Comparison of ENCODE assay signal across 8 cellular contexts in the genomic region with DNA sequence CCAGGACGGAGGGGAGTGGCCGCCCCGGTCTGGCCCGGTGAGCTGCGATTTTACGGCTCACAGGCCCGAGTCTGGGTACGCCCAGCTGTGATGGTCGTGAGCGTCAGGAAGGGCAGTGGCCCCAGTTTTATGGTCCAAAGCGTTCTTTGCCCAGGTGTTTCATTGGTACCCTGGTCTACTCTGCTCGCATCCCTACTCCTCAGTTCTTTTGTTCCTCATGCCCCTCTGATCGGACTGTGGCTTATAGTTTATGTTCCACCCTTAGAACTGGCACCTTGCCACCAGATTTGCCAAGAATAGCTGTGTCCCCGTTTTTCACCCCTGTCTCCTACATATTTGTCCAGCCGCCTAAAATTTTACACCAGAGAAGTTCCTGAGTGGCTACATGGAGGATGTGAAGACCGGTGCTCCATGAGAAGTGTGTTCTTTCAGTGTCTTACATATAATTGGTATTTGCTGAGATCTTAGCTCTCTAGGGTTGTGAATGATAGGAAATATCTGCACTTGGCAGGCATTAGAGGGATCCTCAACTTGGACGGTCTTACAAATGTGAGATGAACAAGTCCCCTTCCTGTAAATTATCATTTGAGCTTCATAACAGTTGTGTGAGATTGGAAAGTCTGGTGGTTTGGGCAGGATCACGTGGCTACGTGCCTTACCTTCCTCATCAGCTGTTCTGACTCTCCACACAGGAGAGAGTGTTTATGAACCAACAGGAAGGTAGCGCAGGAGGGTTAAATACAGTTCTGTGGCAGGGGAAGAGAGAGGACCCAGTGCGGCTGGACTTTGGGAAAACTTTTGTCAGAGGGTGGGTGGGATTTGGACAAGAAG. TPM values are rescaled to one million over a fixed set of nuclear protein-coding genes. Genes with fewer than 3 reads are reported as not detected.
DNase-seq lines count a peak whose midpoint lies in the region; ATAC-seq, FAIRE-seq and TF ChIP-seq lines count a peak whose summit lies in the region.

No MANE protein-coding gene starts in this region.

- no peak for TF ChIP-seq CTCF in K562 (IDR thresholded peaks at IDR 0.05 in 2 of 3, conservative IDR thresholded peaks at IDR 0.05 in 1 of 3; ENCODE audit: insufficient read depth in 2 of 3, low read depth in 1 of 3, low read length in 3 of 3)
- no peak for TF ChIP-seq CTCF in right lobe of liver (IDR thresholded peaks at IDR 0.05)
- no peak for TF ChIP-seq CTCF in upper lobe of right lung (IDR thresholded peaks at IDR 0.05)

- TF ChIP-seq EP300 in Ishikawa (IDR thresholded peaks at IDR 0.05; ENCODE audit: borderline replicate concordance) (no peak), K562 (IDR thresholded peaks at IDR 0.05; ENCODE audit: low read length) (no peak)

- H3K4me1 Mint-ChIP-seq in activated T-cell treated with anti-CD3 and anti-CD28 coated beads, Interleukin-2, amount 50 U/mL, for 24 hours (ENCODE audit: low read depth): peaks cover 36% of the 10 kb centered on the region

- H3K9me3 Mint-ChIP-seq in activated T-cell treated with anti-CD3 and anti-CD28 coated beads, Interleukin-2, amount 50 U/mL, for 24 hours: peaks cover 4% of the 10 kb centered on the region

- peaks cover 57% of the 10 kb centered on the region for H3K79me2 ChIP-seq in K562 (ENCODE audit: control insufficient read depth, insufficient read depth, low read length)

- H3K27ac Mint-ChIP-seq in activated T-cell treated with anti-CD3 and anti-CD28 coated beads, Interleukin-2, amount 50 U/mL, for 24 hours: no peak overlapping the region

- H3K4me2 ChIP-seq in K562 (ENCODE audit: insufficient read depth, low read length): peak overlapping the region; percentile 97

- no peak overlapping the region for H3K4me3 Mint-ChIP-seq in activated T-cell treated with anti-CD3 and anti-CD28 coated beads, Interleukin-2, amount 50 U/mL, for 24 hours

- intact Hi-C loops in K562 (cut with micrococcal nuclease) (no loop called here), right lobe of liver (cut with DNase I) (no loop called here), upper lobe of right lung (cut with DNase I) (no loop called here)

- CTCF ChIA-PET in K562 (lab: Yijun Ruan, JAX; ENCODE audit: low intra/inter-chr PET ratio): no interaction called here

- 10% methylated on average over 21 of the region's 21 CpGs for WGBS in K562 (ENCODE audit: insufficient coverage, low coverage, missing lambda C conversion rate)
- WGBS in right lobe of liver (ENCODE audit: insufficient coverage, low coverage, low lambda C conversion rate, missing lambda C conversion rate): 30% methylated on average over 11 of the region's 21 CpGs

- H3K4me3 ChIP-seq in K562 (peak overlapping the region; percentile 71), right lobe of liver (peak overlapping the region; percentile 90 to 95 (median 92)), upper lobe of right lung (peak overlapping the region; percentile 96)

- H3K36me3 ChIP-seq in K562 (ENCODE audit: control insufficient read depth, insufficient read depth, low read length) (no peaks in the 10 kb centered on the region; the same call in 2 of the 3 replicates), right lobe of liver (no peaks in the 10 kb centered on the region), upper lobe of right lung (no peaks in the 10 kb centered on the region)

- peak overlapping the region; percentile 98 for H2AFZ ChIP-seq in K562 (ENCODE audit: low read depth, low read length)

- ATAC-seq in K562: no peak; the same call in 2 of the 3 replicates
- no peak for ATAC-seq in right lobe of liver
- peak; percentile 75 for ATAC-seq in upper lobe of right lung
- ATAC-seq in GM21619 (IDR thresholded peaks at IDR 0.05; ENCODE audit: unreplicated experiment): no peak

- H3K36me3 Mint-ChIP-seq in activated T-cell treated with anti-CD3 and anti-CD28 coated beads, Interleukin-2, amount 50 U/mL, for 24 hours (ENCODE audit: low read depth): peaks cover 5% of the 10 kb centered on the region

- H3K4me1 ChIP-seq in K562 (replicated peaks in 1 of 2; ENCODE audit: control insufficient read depth in 2 of 2, insufficient read depth in 2 of 2, low read length in 2 of 2): peaks cover 33 to 54% of the 10 kb centered on the region in 2 experiments
- H3K4me1 ChIP-seq in right lobe of liver: peaks cover 0 to 34% (median 15%) of the 10 kb centered on the region in 4 donors
- H3K4me1 ChIP-seq in upper lobe of right lung: peaks cover 48% of the 10 kb centered on the region

- BruUV-seq in K562 (replicated peaks; lab: Mats Ljungman, UMichigan): TSS peak; percentile 48

- in situ Hi-C loops in G401 (cut with HindIII; ENCODE audit: low sequenced_read_pairs): no loop called here
- in situ Hi-C loops in K562 (cut with MboI): no loop called here

- FAIRE-seq in K562 (lab: Jason Lieb, UNC): no peak

- DNase-seq in G401 (ENCODE audit: low spot score) (peak; percentile 51), K562 (ENCODE audit: extremely low read depth in 1 of 4, low spot score in 3 of 4) (no peak), right lobe of liver (no peak), upper lobe of right lung (no peak), Ammon's horn (ENCODE audit: low spot score) (no peak)
- DNase-seq in activated T-cell treated with anti-CD3 and anti-CD28 coated beads, Interleukin-2, amount 50 U/mL, for 24 hours: no peak

- H3K27me3 Mint-ChIP-seq in activated T-cell treated with anti-CD3 and anti-CD28 coated beads, Interleukin-2, amount 50 U/mL, for 24 hours: no peaks in the 10 kb centered on the region

- peaks cover 4% of the 10 kb centered on the region; the same call in 1 of the 2 replicates for H3K9me3 ChIP-seq in K562 (replicated peaks; ENCODE audit: control insufficient read depth, insufficient read depth, low read depth, low read length)
- H3K9me3 ChIP-seq in right lobe of liver: no peaks in the 10 kb centered on the region
- H3K9me3 ChIP-seq in upper lobe of right lung: no peaks in the 10 kb centered on the region

- no peaks in the 10 kb centered on the region for H3K9me1 ChIP-seq in K562 (ENCODE audit: control insufficient read depth, insufficient read depth, low read length)

- no peaks in the 10 kb centered on the region for H3K27me3 ChIP-seq in K562 (ENCODE audit: control insufficient read depth in 2 of 2, insufficient read depth in 2 of 2, low read length in 2 of 2)
- no peaks in the 10 kb centered on the region for H3K27me3 ChIP-seq in right lobe of liver
- no peaks in the 10 kb centered on the region for H3K27me3 ChIP-seq in upper lobe of right lung

- peak overlapping the region; percentile 76 to 97 for H3K9ac ChIP-seq in K562 (ENCODE audit: insufficient read depth in 1 of 2, low read depth in 2 of 2, low read length in 2 of 2)

- TF ChIP-seq RAD21 in Ishikawa (IDR thresholded peaks at IDR 0.05; ENCODE audit: low read depth): no peak
- no peak for TF ChIP-seq RAD21 in K562 (CRISPR knock-in tag; conservative IDR thresholded peaks at IDR 0.05 in 1 of 2, IDR thresholded peaks at IDR 0.05 in 1 of 2)

- POLR2A ChIA-PET in K562 (lab: Yijun Ruan, JAX): interaction anchor here (0.6 to 1.6 kb wide), 7 partner anchors 8 to 158 kb away, joined by 3 to 4 read pairs (median 3); no protein-coding TSS in a partner anchor

- peaks cover 17% of the 10 kb centered on the region for H4K20me1 ChIP-seq in K562 (replicated peaks; ENCODE audit: control insufficient read depth, insufficient read depth, low read length)

- H3K27ac ChIP-seq in K562 (ENCODE audit: extremely low read depth, low read depth, low read length) (peak overlapping the region; percentile 76; the same call in 1 of the 3 replicates), right lobe of liver (peak overlapping the region; percentile 90 to 95 (median 94)), upper lobe of right lung (peak overlapping the region; percentile 96)

- no peak for TF ChIP-seq POLR2A in K562 (conservative IDR thresholded peaks at IDR 0.05)
- TF ChIP-seq POLR2A in right lobe of liver (IDR thresholded peaks at IDR 0.05): peak; percentile 61

TF ChIP-seq in Ishikawa, 13 proteins besides CTCF, POLR2A, EP300 and RAD21 (continues in another document):
- peak; percentile 22; the same call in 1 of the 2 replicates for TF ChIP-seq NFIC (IDR thresholded peaks at IDR 0.05)
- TF ChIP-seq CREB1 (IDR thresholded peaks at IDR 0.05; ENCODE audit: low read depth): no peak

TF ChIP-seq in K562, 482 proteins besides CTCF, POLR2A, EP300 and RAD21 (continues in another document):
- TF ChIP-seq ZNF232 (CRISPR knock-in tag; IDR thresholded peaks at IDR 0.05) (no peak), RAD51 (IDR thresholded peaks at IDR 0.05; ENCODE audit: borderline replicate concordance, low read depth) (peak; percentile 43; the same call in 1 of the 2 replicates), ZFX (CRISPR knock-in tag; IDR thresholded peaks at IDR 0.05) (0 out of 2 replicates have a peak, but pooled peaks have one; percentile 8), ZNF436 (CRISPR knock-in tag; IDR thresholded peaks at IDR 0.05) (no peak), KAT7 (CRISPR knock-in tag; IDR thresholded peaks at IDR 0.05; ENCODE audit: borderline replicate concordance) (peak; percentile 17; the same call in 1 of the 2 replicates), NFIC (IDR thresholded peaks at IDR 0.05) (peak; percentile 82)

RNA-seq across cellular contexts. Expression of a gene that starts 1.1 kb away (rescaled TPM):
- 5.7 and 7.0 TPM in 2 replicates for total RNA-seq in G401 (2014; rRNA removed; shearing (Covaris generic))
- 13.4 and 15.1 TPM in 2 replicates for total RNA-seq in K562 (2011; cell fraction: chromatin; rRNA removed; ENCODE audit: low replicate concordance)
- 15.2 and 16.2 TPM in 2 replicates for total RNA-seq in K562 (2011; cell fraction: nucleolus; rRNA removed)
- total RNA-seq in K562 (2011; cell fraction: nucleoplasm; rRNA removed): 14.7 and 17.5 TPM in 2 replicates
- total RNA-seq in K562 (2014; rRNA removed): 10.4 and 12.8 TPM in 2 replicates
- 13.9 and 15.2 TPM in 2 replicates for total RNA-seq in K562 (2014; rRNA removed; fragmentation: Illumina TruSeq; extraction: Trizol)
- 14.4 and 14.8 TPM in 2 replicates for total RNA-seq in K562 (2015; rRNA removed; fragmentation: Illumina TruSeq; extraction: Trizol)
- 12.7 and 13.3 TPM in 2 replicates for total RNA-seq in K562 (2021)
- 6.3 and 9.5 TPM in 2 replicates for polyA plus RNA-seq in K562 (2011; rRNA removed)
- polyA plus RNA-seq in K562 (2011; cell fraction: cytosol; rRNA removed): 4.8 and 6.2 TPM in 2 replicates
- polyA plus RNA-seq in K562 (2011; cell fraction: nucleus; rRNA removed): 2.8 and 3.4 TPM in 2 replicates
- polyA plus RNA-seq in K562 (2012): 7.8 and 10.1 TPM in 2 replicates
- polyA plus RNA-seq in K562 (2014; fragmentation: Illumina TruSeq; extraction: Trizol): 9.9 and 10.1 TPM in 2 replicates
- polyA plus RNA-seq in K562 (2014; fragmentation: Nextera tagmentation; extraction: Ambion mirVana): 1 to 10 TPM; 1.9 to 2.7 TPM
- 6.5 and 8.4 TPM in 2 replicates for polyA plus RNA-seq in K562 (2014; rRNA removed)
- 18.7 and 23.2 TPM in 2 replicates for polyA minus RNA-seq in K562 (2011; rRNA and poly(A)+ RNA removed)
- polyA minus RNA-seq in K562 (2011; cell fraction: cytosol; rRNA and poly(A)+ RNA removed): 7.0 and 11.6 TPM in 2 replicates
- 6.6 and 8.7 TPM in 2 replicates for polyA minus RNA-seq in K562 (2011; cell fraction: nucleus; rRNA and poly(A)+ RNA removed)
- total RNA-seq in right lobe of liver: 10 to 100 TPM in 5 of 6 experiments, 1 to 10 TPM in 1; 9.3 to 20.4 (median 13.7) TPM
- 20.0 TPM for total RNA-seq in upper lobe of right lung
